9 cellular contexts compared by ENCODE assay signal in the genomic region with DNA sequence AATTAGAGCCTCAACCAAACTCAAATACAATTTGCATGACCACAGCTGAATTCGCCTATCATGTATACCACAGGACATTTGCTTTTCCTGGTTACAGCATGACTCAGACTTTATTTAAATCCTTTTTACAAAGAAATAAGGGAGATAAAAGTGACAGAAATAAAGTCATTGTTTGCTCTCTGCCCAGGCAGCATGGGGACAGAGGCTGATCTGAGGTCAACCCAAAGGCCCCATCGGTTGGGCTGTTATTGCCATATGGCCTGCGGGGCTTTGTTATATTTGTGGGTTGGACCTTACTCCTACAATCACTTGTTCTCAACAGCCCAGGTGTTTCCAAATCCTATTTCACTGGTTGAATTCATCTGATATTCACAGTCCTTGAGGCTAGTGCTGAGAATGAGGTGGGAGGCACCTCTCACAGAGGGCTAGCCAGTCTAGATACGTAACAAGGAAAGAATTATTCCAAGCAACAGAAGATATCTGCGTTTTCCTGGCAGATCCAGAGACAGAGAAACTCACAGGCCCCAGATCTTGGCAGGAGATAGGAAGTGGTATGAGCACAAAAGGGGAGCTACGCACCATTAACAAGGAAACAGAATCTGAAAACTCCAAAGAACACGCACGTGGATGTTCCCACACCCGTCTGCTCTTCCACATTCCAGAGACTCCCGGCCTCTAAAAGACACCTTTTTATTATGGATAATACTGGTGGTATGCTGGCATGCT.
DNase-seq lines count a peak whose midpoint lies in the region; ATAC-seq and TF ChIP-seq lines count a peak whose summit lies in the region.
"Had no signal": no experiment of that assay in that cellular context is flagged by ENCODE, and none has a peak within 500 bp of the region (broad histone marks: within the 10 kb centered on the region; RNA-seq: fewer than 3 reads in every experiment).

No MANE protein-coding gene starts in this region.

- H3K4me2 ChIP-seq in H9 (ENCODE audit: insufficient read depth, insufficient read length, low read length) (no peak overlapping the region), parathyroid adenoma (ENCODE audit: low read length) (peak overlapping the region; percentile 9)

- H3K9me3 Mint-ChIP-seq in H9: no peaks in the 10 kb centered on the region

- no CpG with 5 or more reads among the region's 10 CpGs for WGBS in H9 (ENCODE audit: extremely low coverage, insufficient read length, low lambda C conversion rate)

- H3K4me1 ChIP-seq in H9 (ENCODE audit: insufficient read depth, low read length) (peaks cover 10% of the 10 kb centered on the region; the same call in 1 of the 2 replicates), iPS-20b (ENCODE audit: insufficient read depth, low read length) (peaks cover 26% of the 10 kb centered on the region), parathyroid adenoma (peaks cover 22% of the 10 kb centered on the region)

- H3K4me3 ChIP-seq in astrocyte of the cerebellum (ENCODE audit: low read depth, low read length) (no peak overlapping the region), iPS-20b (ENCODE audit: low read length) (no peak overlapping the region), parathyroid adenoma (ENCODE audit: low read depth, low read length) (no peak overlapping the region)

- no peak overlapping the region for H3K23ac ChIP-seq in H9 (ENCODE audit: insufficient read length, low read depth, low read length)

- no peak overlapping the region for H2AK5ac ChIP-seq in H9 (ENCODE audit: insufficient read length, low read length)

- no peaks in the 10 kb centered on the region for H3K36me3 ChIP-seq in iPS-20b (ENCODE audit: insufficient read depth, low read depth, low read length)
- no peaks in the 10 kb centered on the region for H3K36me3 ChIP-seq in parathyroid adenoma (ENCODE audit: control insufficient read depth, insufficient read depth, low read length)

- H3K27ac Mint-ChIP-seq in H9: peak overlapping the region in 1 of 3 experiments; percentile 74; a peak in 1 of 7 replicates

- no peak overlapping the region for H2BK20ac ChIP-seq in H9 (ENCODE audit: low read depth, low read length, poor library complexity, severe bottlenecking)

- H3K9me3 ChIP-seq in H9 (ENCODE audit: control insufficient read depth, low read depth, low read length): no peaks in the 10 kb centered on the region
- no peaks in the 10 kb centered on the region for H3K9me3 ChIP-seq in iPS-20b (ENCODE audit: insufficient read depth, low read depth, low read length)
- no peaks in the 10 kb centered on the region for H3K9me3 ChIP-seq in parathyroid adenoma (ENCODE audit: control insufficient read depth, low read length)

- H4K5ac ChIP-seq in H9 (ENCODE audit: insufficient read length, low read depth, low read length): no peak overlapping the region

- H3K27ac ChIP-seq in H9 (ENCODE audit: insufficient read length, low read depth, low read length) (no peak overlapping the region), iPS-20b (ENCODE audit: low read length) (peak overlapping the region; percentile 63), parathyroid adenoma (peak overlapping the region; percentile 58)

- H3K36me3 Mint-ChIP-seq in H9 (ENCODE audit: insufficient read depth in 1 of 3, low read depth in 3 of 3): no peaks in the 10 kb centered on the region; a peak in 2 of 7 replicates

- H3K18ac ChIP-seq in H9 (ENCODE audit: insufficient read length, low read depth, low read length): peak overlapping the region; percentile 36

- peaks cover 38 to 41% of the 10 kb centered on the region in 2 experiments for H3K4me1 Mint-ChIP-seq in H9

- H3T11ph ChIP-seq in H9 (ENCODE audit: low read length): no peak overlapping the region

- no peaks in the 10 kb centered on the region for H3K27me3 ChIP-seq in H9 (ENCODE audit: insufficient read depth, low read length)
- no peaks in the 10 kb centered on the region for H3K27me3 ChIP-seq in iPS-20b (ENCODE audit: insufficient read depth, low read length)
- H3K27me3 ChIP-seq in parathyroid adenoma (ENCODE audit: control insufficient read depth, insufficient read depth, low read length): no peaks in the 10 kb centered on the region

- H3K9ac ChIP-seq in H9 (ENCODE audit: extremely low read depth, insufficient read length, low read length): no peak overlapping the region
- H3K9ac ChIP-seq in iPS-20b (ENCODE audit: low read depth, low read length): peak overlapping the region; percentile 67; the same call in 1 of the 2 replicates
- no peak overlapping the region for H3K9ac ChIP-seq in parathyroid adenoma

- no peak for DNase-seq in H9
- peak; percentile 41 for DNase-seq in astrocyte of the cerebellum (ENCODE audit: low read depth)
- DNase-seq in activated effector memory CD4-positive, alpha-beta T cell treated with Interleukin-2 at 50 U/mL for 16 hours: no peak
- no peak for DNase-seq in activated naive CD4-positive, alpha-beta T cell (lab: John Stamatoyannopoulos, UW)
- no peak for DNase-seq in HCEC 1CT
- DNase-seq: activated CD8-positive, alpha-beta memory T cell treated with anti-CD3 and anti-CD28 coated beads, Interleukin-2, amount 50 U/mL, for 4 hours had no signal

- H4K91ac ChIP-seq in H9 (ENCODE audit: insufficient read length, low read depth, low read length): no peak overlapping the region

- H4K8ac ChIP-seq in H9 (replicated peaks; ENCODE audit: insufficient read length, low read depth, low read length): no peak overlapping the region

- no peak overlapping the region for H3K56ac ChIP-seq in H9 (ENCODE audit: insufficient read length, low read depth, low read length)

- H2BK5ac ChIP-seq in H9 (ENCODE audit: insufficient read length, low read length): no peak overlapping the region

- no peak overlapping the region for H2BK15ac ChIP-seq in H9 (ENCODE audit: low read depth, low read length)

- no peaks in the 10 kb centered on the region for H4K20me1 ChIP-seq in H9 (ENCODE audit: control insufficient read depth, insufficient read depth, insufficient read length)

- no peak overlapping the region for H2BK12ac ChIP-seq in H9 (ENCODE audit: insufficient read length, low read depth, low read length)

- H3K79me2 ChIP-seq in H9 (ENCODE audit: insufficient read depth, low read length) (no peaks in the 10 kb centered on the region), parathyroid adenoma (peaks cover 24% of the 10 kb centered on the region)

- no peak overlapping the region for H3K4me3 Mint-ChIP-seq in H9

- H3K4ac ChIP-seq in H9 (ENCODE audit: low read depth, low read length): no peak overlapping the region

- ATAC-seq in GM21737 (IDR thresholded peaks at IDR 0.05; ENCODE audit: unreplicated experiment): no peak

- H3K23me2 ChIP-seq in H9 (ENCODE audit: insufficient read length, low read depth, low read length, poor library complexity, severe bottlenecking): no peaks in the 10 kb centered on the region

- H2AFZ ChIP-seq in H9 (ENCODE audit: low read length) (no peak overlapping the region), parathyroid adenoma (no peak overlapping the region)

- H3K27me3 Mint-ChIP-seq in H9 (ENCODE audit: low read depth): peaks cover 2% of the 10 kb centered on the region; the same call in 1 of the 2 replicates

- no peak overlapping the region for H3K14ac ChIP-seq in H9 (ENCODE audit: insufficient read depth, low read length)

- no peak overlapping the region for H2BK120ac ChIP-seq in H9 (ENCODE audit: low read depth, low read length, poor library complexity, severe bottlenecking)

- TF ChIP-seq CTCF in H9 (conservative IDR thresholded peaks at IDR 0.05) (no peak), astrocyte of the cerebellum (IDR thresholded peaks at IDR 0.05; ENCODE audit: low read depth, low read length, missing control alignments) (no peak), parathyroid adenoma (IDR thresholded peaks at IDR 0.05) (no peak)

- H3K79me1 ChIP-seq in H9 (ENCODE audit: insufficient read depth, low read depth, low read length, poor library complexity, severe bottlenecking): no peaks in the 10 kb centered on the region

- in situ Hi-C loops in astrocyte of the cerebellum (cut with HindIII; ENCODE audit: low sequenced_read_pairs): no loop called here
